Comparison of ENCODE assay signal across 16 cellular contexts in genomic region chr4:138062929-138063328, GRCh38.
DNase-seq lines count a peak whose midpoint lies in the region; ATAC-seq, FAIRE-seq and TF ChIP-seq lines count a peak whose summit lies in the region.
"Had no signal": no experiment of that assay in that cellular context is flagged by ENCODE, and none has a peak within 500 bp of the region (broad histone marks: within the 10 kb centered on the region; RNA-seq: fewer than 3 reads in every experiment).

No MANE protein-coding gene starts in this region.

- intact Hi-C loops in heart right ventricle (cut with DNase I) = no loop called here
- intact Hi-C loops in gastrocnemius medialis (cut with DNase I; ENCODE audit: low total_unique reads) = no loop called here

- H3K27ac ChIP-seq in cardiac muscle cell (no peak overlapping the region), heart right ventricle (no peak overlapping the region), gastrocnemius medialis (no peak overlapping the region)
- H3K27ac ChIP-seq: A549, transverse colon had no signal

- TF ChIP-seq CTCF in cardiac muscle cell (IDR thresholded peaks at IDR 0.05; ENCODE audit: low read depth, low read length) (peak; percentile 37), heart right ventricle (IDR thresholded peaks at IDR 0.05) (no peak), gastrocnemius medialis (IDR thresholded peaks at IDR 0.05 in 4 of 5, conservative IDR thresholded peaks at IDR 0.05 in 1 of 5) (no peak)

- WGBS in heart right ventricle, 2 donors = 71 to 72% methylated on average over 2 of the region's 2 CpGs

- no peak for FAIRE-seq in H54 (lab: Jason Lieb, UNC)
- FAIRE-seq: A549, frontal cortex had no signal

- no peaks in the 10 kb centered on the region for H3K4me1 ChIP-seq in cardiac muscle cell (ENCODE audit: low read depth)
- H3K4me1 ChIP-seq in heart right ventricle = no peaks in the 10 kb centered on the region
- H3K4me1 ChIP-seq in gastrocnemius medialis = no peaks in the 10 kb centered on the region
- H3K4me1 ChIP-seq: A549, transverse colon had no signal

- DNase-seq in cardiac muscle cell (ENCODE audit: low read depth in 1 of 2, low spot score in 1 of 2) (peak in 1 of 2 donors; percentile 60), heart right ventricle (no peak), astrocyte of the hippocampus (ENCODE audit: low read depth, low spot score) (peak; percentile 25), glomerular visceral epithelial cell (ENCODE audit: extremely low spot score) (peak; percentile 6), gastrocnemius medialis (no peak), KBM-7 (no peak), H54 (ENCODE audit: insufficient read length, low spot score) (no peak), CD1c-positive myeloid dendritic cell (ENCODE audit: extremely low spot score) (no peak)
- DNase-seq: activated CD4-positive, alpha-beta T cell treated with anti-CD3 and anti-CD28 coated beads for 48 hours; DMS153; NCI-H187; stimulated activated CD4-positive, alpha-beta T cell treated with anti-CD3 and anti-CD28 coated beads, Interleukin-12 subunit alpha, Interleukin-12 subunit beta, amount 100 ng/mL, for 4 hours; transverse colon had no signal

- no peaks in the 10 kb centered on the region for H3K36me3 ChIP-seq in cardiac muscle cell
- H3K36me3 ChIP-seq in heart right ventricle = no peaks in the 10 kb centered on the region
- H3K36me3 ChIP-seq in gastrocnemius medialis = no peaks in the 10 kb centered on the region
- H3K36me3 ChIP-seq: transverse colon had no signal

- H3K4me3 ChIP-seq in cardiac muscle cell (no peak overlapping the region), heart right ventricle (no peak overlapping the region), gastrocnemius medialis (no peak overlapping the region)
- H3K4me3 ChIP-seq: A549, transverse colon had no signal

- TF ChIP-seq POLR2A in gastrocnemius medialis (IDR thresholded peaks at IDR 0.05) = no peak
- no peak for TF ChIP-seq POLR2A in H54 (IDR thresholded peaks at IDR 0.05; ENCODE audit: low read depth, low read length)

- ATAC-seq in heart right ventricle = no peak
- no peak for ATAC-seq in gastrocnemius medialis
- ATAC-seq: left lobe of liver had no signal

- in situ Hi-C loops in gastrocnemius medialis (cut with MboI; ENCODE audit: low sequenced_read_pairs in 4 of 4) = no loop called here
- in situ Hi-C loops in KBM-7 (cut with MboI; ENCODE audit: low pct_unique_long_range_greater_than_20kb, low sequenced_read_pairs) = no loop called here

- no peaks in the 10 kb centered on the region for H3K9me3 ChIP-seq in cardiac muscle cell (ENCODE audit: low read depth)
- H3K9me3 ChIP-seq in heart right ventricle = peaks cover 0 to 13% (median 0%) of the 10 kb centered on the region in 11 donors
- H3K9me3 ChIP-seq in gastrocnemius medialis = no peaks in the 10 kb centered on the region
- H3K9me3 ChIP-seq: A549, transverse colon had no signal

- H3K27me3 ChIP-seq in cardiac muscle cell = no peaks in the 10 kb centered on the region
- H3K27me3 ChIP-seq in heart right ventricle = no peaks in the 10 kb centered on the region
- no peaks in the 10 kb centered on the region for H3K27me3 ChIP-seq in gastrocnemius medialis
- H3K27me3 ChIP-seq: transverse colon had no signal

Comparison
In these comparisons a context has a peak if more than half of its experiments do, and no peak if none do; other contexts are left out.
1. DNase-seq: peak in astrocyte of the hippocampus (single experiment) and glomerular visceral epithelial cell (single experiment); none in heart right ventricle (0 of 2), gastrocnemius medialis (0 of 2), KBM-7 (single experiment), H54 (single experiment) and CD1c-positive myeloid dendritic cell (single experiment).